Comparison of ENCODE assay signal across 1 cellular context in genomic region chr18:74402806-74403433, GRCh38.
TF ChIP-seq lines count a peak whose summit lies in the region.

No MANE protein-coding gene starts in this region.

TF ChIP-seq in GM23338, 12 proteins besides CTCF, POLR2A, EP300 and RAD21 (continued from another document):
- TF ChIP-seq ZNF331 (CRISPR knock-in tag; IDR thresholded peaks at IDR 0.05; ENCODE audit: low read depth) = no peak
- TF ChIP-seq POLR2AphosphoS5 (IDR thresholded peaks at IDR 0.05; ENCODE audit: low read depth) = no peak
- no peak for TF ChIP-seq JUNB (IDR thresholded peaks at IDR 0.05; ENCODE audit: unreplicated experiment)
- no peak for TF ChIP-seq NANOG (IDR thresholded peaks at IDR 0.05; ENCODE audit: borderline replicate concordance)
- TF ChIP-seq STAT1 (IDR thresholded peaks at IDR 0.05; ENCODE audit: unreplicated experiment) = no peak
- no peak for TF ChIP-seq ETS1 (IDR thresholded peaks at IDR 0.05)
- TF ChIP-seq ZNF114 (CRISPR knock-in tag; IDR thresholded peaks at IDR 0.05) = no peak
- TF ChIP-seq EZH2phosphoT487 (IDR thresholded peaks at IDR 0.05; ENCODE audit: unreplicated experiment) = no peak
- no peak for TF ChIP-seq ZNF462 (CRISPR knock-in tag; IDR thresholded peaks at IDR 0.05)
TF ChIP-seq in GM23338: peak in this region for 0.
